15 cellular contexts compared by ENCODE assay signal in the genomic region with DNA sequence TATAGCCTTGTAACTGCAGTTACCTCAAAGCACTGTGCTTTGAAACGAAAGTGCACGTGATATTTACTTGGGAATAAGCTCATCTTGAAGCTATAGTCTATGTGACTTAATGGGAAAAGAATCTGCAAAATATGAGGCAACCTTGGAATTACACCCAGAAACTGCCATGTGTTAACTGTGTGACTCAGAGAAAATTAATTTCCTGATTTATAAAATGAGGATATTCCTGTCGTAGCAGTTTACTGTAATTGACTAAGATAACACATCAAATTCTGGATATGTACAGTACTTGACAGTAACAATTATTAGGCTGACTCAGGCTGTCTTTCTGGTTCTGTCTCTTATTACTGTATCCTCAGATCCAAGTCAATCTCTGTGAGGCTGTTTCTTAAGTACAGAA.
DNase-seq lines count a peak whose midpoint lies in the region; ATAC-seq and TF ChIP-seq lines count a peak whose summit lies in the region.
"Had no signal": no experiment of that assay in that cellular context is flagged by ENCODE, and none has a peak within 500 bp of the region (broad histone marks: within the 10 kb centered on the region; RNA-seq: fewer than 3 reads in every experiment).

No MANE protein-coding gene starts in this region.

- H2BK120ac ChIP-seq in IMR-90 (ENCODE audit: low read depth, low read length), result no peak overlapping the region

- TF ChIP-seq RAD21 in IMR-90 (IDR thresholded peaks at IDR 0.05; ENCODE audit: low read length), result no peak

- dilution Hi-C loops in IMR-90 (cut with HindIII; ENCODE audit: low sequenced_read_pairs, unreplicated experiment), result no loop called here

- POLR2A ChIA-PET in IMR-90 (lab: Charles Lee; ENCODE audit: unreplicated experiment), result no interaction called here

- no peak overlapping the region for H2AFZ ChIP-seq in IMR-90 (replicated peaks; ENCODE audit: low read length, poor library complexity)
- H2AFZ ChIP-seq in hepatocyte, result no peak overlapping the region

- H3K36me3 Mint-ChIP-seq in T-helper 2 cell treated with Interferon-gamma antibody and Interleukin-4, amounts not matched to agents 5 μg/mL and 100 μg/mL, for 36 hours (ENCODE audit: low read depth), result no peaks in the 10 kb centered on the region
- H3K36me3 Mint-ChIP-seq in stimulated activated memory B cell treated with anti-CD40 and anti-IgM and Interleukin-4, amounts not matched to agents 10 μg/mL and 1 μg/mL and 100 μg/mL, for 72 hours, result no peaks in the 10 kb centered on the region
- H3K36me3 Mint-ChIP-seq: naive B cell had no signal

- no peaks in the 10 kb centered on the region for H3K36me3 ChIP-seq in IMR-90 (ENCODE audit: control insufficient read depth, insufficient read depth, low read length)
- no peaks in the 10 kb centered on the region for H3K36me3 ChIP-seq in hepatocyte (replicated peaks; ENCODE audit: insufficient read depth, low read depth)

- TF ChIP-seq CTCF in IMR-90 (conservative IDR thresholded peaks at IDR 0.05; ENCODE audit: low read depth, low read length), result no peak
- no peak for TF ChIP-seq CTCF in astrocyte of the cerebellum (IDR thresholded peaks at IDR 0.05; ENCODE audit: low read depth, low read length, missing control alignments)
- no peak for TF ChIP-seq CTCF in hepatocyte (IDR thresholded peaks at IDR 0.05; ENCODE audit: poor library complexity)
- no peak for TF ChIP-seq CTCF in dorsolateral prefrontal cortex (IDR thresholded peaks at IDR 0.05 in 54 of 56, conservative IDR thresholded peaks at IDR 0.05 in 2 of 56; ENCODE audit: low read depth in 1 of 56, partially characterized antibody in 56 of 56)

- no peaks in the 10 kb centered on the region for H3K79me2 ChIP-seq in hepatocyte

- H2AK5ac ChIP-seq in IMR-90 (ENCODE audit: low read depth, low read length), result no peak overlapping the region

- no peak overlapping the region for H3K4me3 Mint-ChIP-seq in T-helper 2 cell treated with Interferon-gamma antibody and Interleukin-4, amounts not matched to agents 5 μg/mL and 100 μg/mL, for 36 hours
- no peak overlapping the region for H3K4me3 Mint-ChIP-seq in stimulated activated memory B cell treated with anti-CD40 and anti-IgM and Interleukin-4, amounts not matched to agents 10 μg/mL and 1 μg/mL and 100 μg/mL, for 72 hours

- H3K4me3 ChIP-seq in IMR-90 (ENCODE audit: insufficient read depth, low read depth, low read length), result no peak overlapping the region
- no peak overlapping the region for H3K4me3 ChIP-seq in astrocyte of the cerebellum (ENCODE audit: low read depth, low read length)
- H3K4me3 ChIP-seq in hepatocyte, result no peak overlapping the region
- H3K4me3 ChIP-seq in dorsolateral prefrontal cortex, result no peak overlapping the region

- in situ Hi-C loops in IMR-90 (cut with MboI; ENCODE audit: low sequenced_read_pairs) (no loop called here), astrocyte of the cerebellum (cut with HindIII; ENCODE audit: low sequenced_read_pairs) (no loop called here)

- H3K4me1 Mint-ChIP-seq in T-helper 2 cell treated with Interferon-gamma antibody and Interleukin-4, amounts not matched to agents 5 μg/mL and 100 μg/mL, for 36 hours (ENCODE audit: low read depth), result peaks cover 9% of the 10 kb centered on the region
- H3K4me1 Mint-ChIP-seq in stimulated activated memory B cell treated with anti-CD40 and anti-IgM and Interleukin-4, amounts not matched to agents 10 μg/mL and 1 μg/mL and 100 μg/mL, for 72 hours, result peaks cover 22% of the 10 kb centered on the region

- no peak overlapping the region for H4K91ac ChIP-seq in IMR-90 (ENCODE audit: insufficient read depth, low read depth, low read length)

- no peak overlapping the region for H2BK15ac ChIP-seq in IMR-90 (ENCODE audit: low read depth, low read length)

- H3K9me3 ChIP-seq in IMR-90 (ENCODE audit: control insufficient read depth, insufficient read depth, low read length) (no peaks in the 10 kb centered on the region), hepatocyte (ENCODE audit: low read depth) (no peaks in the 10 kb centered on the region)

- H2AK9ac ChIP-seq in IMR-90 (replicated peaks; ENCODE audit: low read depth, low read length, poor library complexity), result no peak overlapping the region

- no peaks in the 10 kb centered on the region for H3K9me2 ChIP-seq in hepatocyte (replicated peaks; ENCODE audit: insufficient read depth)

- no peak overlapping the region for H3K23ac ChIP-seq in IMR-90 (ENCODE audit: low read depth, low read length)

- no peak overlapping the region for H4K5ac ChIP-seq in IMR-90 (ENCODE audit: low read depth, low read length)

- H3K27me3 ChIP-seq in IMR-90 (ENCODE audit: control insufficient read depth, insufficient read depth, low read length) (no peaks in the 10 kb centered on the region), hepatocyte (no peaks in the 10 kb centered on the region), dorsolateral prefrontal cortex (no peaks in the 10 kb centered on the region)

- H3K27me3 Mint-ChIP-seq in T-helper 2 cell treated with Interferon-gamma antibody and Interleukin-4, amounts not matched to agents 5 μg/mL and 100 μg/mL, for 36 hours (ENCODE audit: low read depth), result no peaks in the 10 kb centered on the region
- H3K27me3 Mint-ChIP-seq in stimulated activated memory B cell treated with anti-CD40 and anti-IgM and Interleukin-4, amounts not matched to agents 10 μg/mL and 1 μg/mL and 100 μg/mL, for 72 hours, result no peaks in the 10 kb centered on the region
- H3K27me3 Mint-ChIP-seq: naive B cell had no signal

- no peak; the same call in 1 of the 2 replicates for ATAC-seq in IMR-90 (ENCODE audit: low read depth)
- ATAC-seq in stimulated activated memory B cell treated with anti-CD40 and anti-IgM and Interleukin-4, amounts not matched to agents 10 μg/mL and 1 μg/mL and 100 μg/mL, for 72 hours, result no peak
- ATAC-seq: HepG2 had no signal

- H3K9me3 Mint-ChIP-seq in T-helper 2 cell treated with Interferon-gamma antibody and Interleukin-4, amounts not matched to agents 5 μg/mL and 100 μg/mL, for 36 hours, result no peaks in the 10 kb centered on the region
- H3K9me3 Mint-ChIP-seq in stimulated activated memory B cell treated with anti-CD40 and anti-IgM and Interleukin-4, amounts not matched to agents 10 μg/mL and 1 μg/mL and 100 μg/mL, for 72 hours, result no peaks in the 10 kb centered on the region
- H3K9me3 Mint-ChIP-seq: naive B cell had no signal

- H3K56ac ChIP-seq in IMR-90 (ENCODE audit: extremely low read depth, insufficient read depth, low read length), result no peak overlapping the region

- CTCF ChIA-PET in IMR-90 (lab: Yijun Ruan, JAX), result no interaction called here

- no peak overlapping the region for H3K9ac ChIP-seq in IMR-90 (ENCODE audit: low read depth, low read length)

- H3K27ac Mint-ChIP-seq in T-helper 2 cell treated with Interferon-gamma antibody and Interleukin-4, amounts not matched to agents 5 μg/mL and 100 μg/mL, for 36 hours, result no peak overlapping the region
- H3K27ac Mint-ChIP-seq in stimulated activated memory B cell treated with anti-CD40 and anti-IgM and Interleukin-4, amounts not matched to agents 10 μg/mL and 1 μg/mL and 100 μg/mL, for 72 hours, result no peak overlapping the region
- H3K27ac Mint-ChIP-seq: naive B cell had no signal

- no peaks in the 10 kb centered on the region for H3K9me1 ChIP-seq in IMR-90 (ENCODE audit: insufficient read depth, low read length)

- no peak overlapping the region for H3K4me2 ChIP-seq in IMR-90 (ENCODE audit: low read depth, low read length)
- H3K4me2 ChIP-seq in hepatocyte, result no peak overlapping the region

- no peak overlapping the region for H3K4ac ChIP-seq in IMR-90 (ENCODE audit: low read depth, low read length)

- H4K8ac ChIP-seq in IMR-90 (ENCODE audit: low read depth in 2 of 2, low read length in 2 of 2), result no peak overlapping the region

- H3K18ac ChIP-seq in IMR-90 (ENCODE audit: low read depth, low read length), result no peak overlapping the region

- DNase-seq in A172 (ENCODE audit: low spot score), result peak; percentile 84
- DNase-seq in IMR-90, result peak; percentile 32
- DNase-seq in astrocyte of the cerebellum (ENCODE audit: low read depth), result peak; percentile 70
- DNase-seq in hepatocyte (ENCODE audit: low spot score), result peak; percentile 23
- no peak for DNase-seq in T-helper 2 cell treated with Interferon-gamma antibody and Interleukin-4, amounts not matched to agents 5 μg/mL and 100 μg/mL, for 36 hours (ENCODE audit: low spot score)
- no peak for DNase-seq in dorsolateral prefrontal cortex
- DNase-seq in NOMO-1 (lab: John Stamatoyannopoulos, UW; ENCODE audit: unreplicated experiment in 2 of 2), result no peak
- DNase-seq: activated CD4-positive, alpha-beta T cell treated with anti-CD3 and anti-CD28 coated beads for 1 hour; cortex of kidney; EL; naive B cell; NCI-H2227 treated with DMSO at 0.1 percent for 48 hours; stimulated activated CD4-positive, alpha-beta T cell treated with anti-CD3 and anti-CD28 coated beads, Interleukin-12 subunit alpha, Interleukin-12 subunit beta, amount 100 ng/mL, for 4 hours had no signal

- TF ChIP-seq POLR2A in IMR-90 (IDR thresholded peaks at IDR 0.05; ENCODE audit: low read depth, low read length), result no peak

- H4K20me1 ChIP-seq in IMR-90 (ENCODE audit: insufficient read depth, low read length) (no peaks in the 10 kb centered on the region), hepatocyte (ENCODE audit: insufficient read depth, poor library complexity, severe bottlenecking) (no peaks in the 10 kb centered on the region)

- intact Hi-C loops in IMR-90 (cut with micrococcal nuclease) (no loop called here), dorsolateral prefrontal cortex (cut with DNase I) (no loop called here)

- H3K79me1 ChIP-seq in IMR-90 (ENCODE audit: low read depth in 1 of 2, low read length in 2 of 2), result no peaks in the 10 kb centered on the region

- H2BK20ac ChIP-seq in IMR-90 (ENCODE audit: low read depth, low read length), result no peak overlapping the region

- WGBS in IMR-90 (ENCODE audit: extremely low coverage in 2 of 2, insufficient read length in 1 of 2), 2 experiments, result no CpG with 5 or more reads among the region's 3 CpGs
- WGBS in hepatocyte (ENCODE audit: low lambda C conversion rate, missing lambda C conversion rate), result 44% methylated on average over 3 of the region's 3 CpGs

- H3K27ac ChIP-seq in IMR-90 (ENCODE audit: insufficient read depth, low read length) (no peak overlapping the region), hepatocyte (no peak overlapping the region), dorsolateral prefrontal cortex (no peak overlapping the region)

- H3K4me1 ChIP-seq in IMR-90 (ENCODE audit: control insufficient read depth, insufficient read depth, low read length) (no peaks in the 10 kb centered on the region), hepatocyte (ENCODE audit: insufficient read depth) (no peaks in the 10 kb centered on the region)

- no peak overlapping the region for H2BK5ac ChIP-seq in IMR-90 (ENCODE audit: low read depth, low read length, poor library complexity, severe bottlenecking)

- no peak overlapping the region for H3K14ac ChIP-seq in IMR-90 (replicated peaks; ENCODE audit: low read depth, low read length)

- no TSS peak for BruUV-seq in IMR-90 (replicated peaks; lab: Mats Ljungman, UMichigan)

TF ChIP-seq in IMR-90, 13 proteins besides CTCF, POLR2A, EP300 and RAD21:
- TF ChIP-seq CEBPB (IDR thresholded peaks at IDR 0.05; ENCODE audit: low read depth, low read length) (peak; percentile 64; the same call in 1 of the 2 replicates), MAFK (IDR thresholded peaks at IDR 0.05; ENCODE audit: low read depth, low read length) (no peak), BHLHE40 (IDR thresholded peaks at IDR 0.05; ENCODE audit: low read depth, low read length) (peak; percentile 30; the same call in 1 of the 2 replicates)

Comparison
In these comparisons a context has a peak if more than half of its experiments do, and no peak if none do; other contexts are left out.
1. DNase-seq: peak in A172 (single experiment), IMR-90 (single experiment), astrocyte of the cerebellum (single experiment) and hepatocyte (single experiment); none in T-helper 2 cell treated with Interferon-gamma antibody and Interleukin-4, amounts not matched to agents 5 μg/mL and 100 μg/mL, for 36 hours (single experiment), dorsolateral prefrontal cortex (0 of 10) and NOMO-1 (0 of 2).